ENCODE assay signal across 8 cellular contexts in genomic region chr22:36194971-36195370, GRCh38.
DNase-seq lines count a peak whose midpoint lies in the region; ATAC-seq and TF ChIP-seq lines count a peak whose summit lies in the region.

No MANE protein-coding gene starts in this region.

- H3K27me3 ChIP-seq in brain microvascular endothelial cell (replicated peaks): no peaks in the 10 kb centered on the region

- POLR2A ChIA-PET in HEK293 (lab: Yijun Ruan, JAX): interaction anchor here (0.6 to 0.8 kb wide), 2 partner anchors 50 to 82 kb away, joined by 3 to 5 read pairs; no protein-coding TSS in a partner anchor

- H3K4me1 ChIP-seq in HEK293 (ENCODE audit: control insufficient read depth, insufficient read depth, low read length): no peaks in the 10 kb centered on the region

- no peak overlapping the region for H3K27ac ChIP-seq in HEK293 (ENCODE audit: extremely low read depth, low read depth, low read length)
- H3K27ac ChIP-seq in brain microvascular endothelial cell: no peak overlapping the region

- no peaks in the 10 kb centered on the region for H3K9me3 ChIP-seq in HEK293 (ENCODE audit: control insufficient read depth, insufficient read depth, low read depth, low read length)

- H3K4me3 ChIP-seq in HEK293 (ENCODE audit: low read depth, low read length) (no peak overlapping the region), brain microvascular endothelial cell (ENCODE audit: low read depth, low read length) (no peak overlapping the region)

- H3K36me3 ChIP-seq in HEK293 (ENCODE audit: control insufficient read depth in 2 of 2, insufficient read depth in 1 of 2, low read length in 2 of 2) (no peaks in the 10 kb centered on the region), brain microvascular endothelial cell (replicated peaks) (no peaks in the 10 kb centered on the region)

- in situ Hi-C loops in brain microvascular endothelial cell (cut with HindIII; ENCODE audit: low pct_ligation_motif_present, low sequenced_read_pairs): no loop called here

- ATAC-seq in GM18861 (IDR thresholded peaks at IDR 0.05; ENCODE audit: unreplicated experiment): no peak

- TF ChIP-seq CTCF in HEK293 (tag by site-specific recombination; IDR thresholded peaks at IDR 0.05) (peak; percentile 73), brain microvascular endothelial cell (IDR thresholded peaks at IDR 0.05; ENCODE audit: low read depth, low read length, missing control alignments) (peak; percentile 84)

- CTCF ChIA-PET in HEK293 (lab: Yijun Ruan, JAX): interaction anchor here (0.6 to 6.9 kb wide), 23 partner anchors 9 to 533 kb away, joined by 3 to 60 read pairs (median 4); partner anchors contain the start of gene APOL2

- DNase-seq in COR-L47 (lab: John Stamatoyannopoulos, UW): peak; percentile 55
- peak; percentile 54 for DNase-seq in SKM-1 treated with dmso at 0.1 percent for 144 hours (lab: John Stamatoyannopoulos, UW; ENCODE audit: unreplicated experiment)
- peak; percentile 71 for DNase-seq in brain microvascular endothelial cell
- peak; percentile 57 for DNase-seq in inferior parietal cortex (ENCODE audit: extremely low spot score)
- peak; percentile 33 to 39 for DNase-seq in stimulated activated CD4-positive, alpha-beta T cell treated with anti-CD3 and anti-CD28 coated beads, Interleukin-2, amount 100 ng/mL, for 24 hours
- DNase-seq in NCI-H446 treated with DMSO at 0.1 percent for 48 hours (lab: John Stamatoyannopoulos, UW): no peak

TF ChIP-seq in HEK293, 187 proteins besides CTCF, POLR2A, EP300 and RAD21:
- no peak for TF ChIP-seq ZNF513 (tag by site-specific recombination; IDR thresholded peaks at IDR 0.05)
- TF ChIP-seq ZNF530 (tag by site-specific recombination; IDR thresholded peaks at IDR 0.05; ENCODE audit: low read depth): no peak
- 0 out of 2 replicates have a peak, but pooled peaks have one; percentile 35 for TF ChIP-seq TRIM28 (IDR thresholded peaks at IDR 0.05; ENCODE audit: borderline replicate concordance, low read length)
- TF ChIP-seq ZNF654 (tag by site-specific recombination; IDR thresholded peaks at IDR 0.05; ENCODE audit: low read depth): peak; percentile 87
- no peak for TF ChIP-seq BCL11A (tag by site-specific recombination; IDR thresholded peaks at IDR 0.05; ENCODE audit: low read depth)
- no peak for TF ChIP-seq ZNF10 (tag by site-specific recombination; IDR thresholded peaks at IDR 0.05)
- TF ChIP-seq ZNF174 (tag by site-specific recombination; IDR thresholded peaks at IDR 0.05): no peak
- TF ChIP-seq ZNF2 (tag by site-specific recombination; IDR thresholded peaks at IDR 0.05): no peak
- TF ChIP-seq ZNF433 (tag by site-specific recombination; IDR thresholded peaks at IDR 0.05; ENCODE audit: low read depth): no peak
